ENCODE assay signal across 23 cellular contexts in the genomic region with DNA sequence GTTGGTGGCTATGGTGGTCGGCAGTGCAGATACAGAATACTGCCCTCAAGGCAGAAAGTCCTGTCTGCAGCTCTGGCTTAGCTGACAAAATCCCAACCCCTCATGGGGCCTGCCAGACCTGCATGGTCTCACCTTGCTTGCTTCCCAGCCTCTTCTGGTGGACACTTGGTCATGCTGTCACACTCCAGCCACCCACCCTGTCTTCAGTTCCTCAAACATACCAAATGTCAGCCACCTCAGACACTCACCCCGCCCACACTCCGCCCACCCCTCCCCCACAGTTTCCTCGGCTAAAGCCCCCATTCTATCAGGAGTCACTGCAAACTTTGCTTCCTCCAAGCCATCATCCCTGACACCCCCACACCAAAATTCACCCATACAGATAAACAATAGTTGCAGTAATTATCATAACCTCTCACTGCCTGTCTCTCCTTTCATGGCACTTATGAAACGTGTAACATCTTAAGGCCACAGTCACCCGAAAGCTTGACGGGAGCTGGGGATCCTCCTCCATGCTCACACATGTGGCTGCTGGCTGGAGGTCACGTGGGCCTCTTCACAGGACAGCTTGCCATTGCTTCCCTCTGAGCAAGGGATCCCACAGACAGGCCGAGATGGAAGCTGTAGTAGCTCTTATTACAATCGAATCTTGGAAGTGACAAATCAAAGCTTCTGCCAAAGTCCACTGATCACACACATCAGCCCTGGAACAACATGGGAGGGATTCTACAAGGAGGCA.
DNase-seq lines count a peak whose midpoint lies in the region; ATAC-seq, FAIRE-seq and TF ChIP-seq lines count a peak whose summit lies in the region.
"Had no signal": no experiment of that assay in that cellular context is flagged by ENCODE, and none has a peak within 500 bp of the region (broad histone marks: within the 10 kb centered on the region; RNA-seq: fewer than 3 reads in every experiment).

No MANE protein-coding gene starts in this region.

- H3K4me1 Mint-ChIP-seq in activated CD4-positive, alpha-beta T cell treated with anti-CD3 and anti-CD28 coated beads, Interleukin-2, amount 10 ng/mL, durations not matched to agents 24 days and 14 days, result no peaks in the 10 kb centered on the region
- no peaks in the 10 kb centered on the region for H3K4me1 Mint-ChIP-seq in activated CD4-positive, alpha-beta T cell treated with anti-CD3 and anti-CD28 coated beads for 36 hours
- H3K4me1 Mint-ChIP-seq: B cell; CD4-positive, CD25-positive, alpha-beta regulatory T cell had no signal

- H3K4me1 ChIP-seq in RWPE2 (ENCODE audit: insufficient read depth, poor library complexity, severe bottlenecking) (peaks cover 16% of the 10 kb centered on the region), esophagus muscularis mucosa (no peaks in the 10 kb centered on the region)
- H3K4me1 ChIP-seq: BLaER1, Caco-2, HAP-1 had no signal

- POLR2A ChIA-PET in activated CD4-positive, alpha-beta T cell treated with anti-CD3 and anti-CD28 coated beads for 36 hours (lab: Charles Lee), result no interaction called here

- H3K27ac Mint-ChIP-seq in activated CD4-positive, alpha-beta T cell treated with anti-CD3 and anti-CD28 coated beads, Interleukin-2, amount 10 ng/mL, durations not matched to agents 24 days and 14 days, result no peak overlapping the region
- H3K27ac Mint-ChIP-seq in activated CD4-positive, alpha-beta T cell treated with anti-CD3 and anti-CD28 coated beads for 36 hours, result no peak overlapping the region
- H3K27ac Mint-ChIP-seq: B cell; CD4-positive, CD25-positive, alpha-beta regulatory T cell; CD8-positive, alpha-beta T cell had no signal

- H3K27me3 ChIP-seq in RWPE2 (ENCODE audit: insufficient read depth, poor library complexity, severe bottlenecking) (no peaks in the 10 kb centered on the region), esophagus muscularis mucosa (peaks cover 0 to 5% (median 0%) of the 10 kb centered on the region in 4 donors)
- H3K27me3 ChIP-seq: BLaER1 had no signal

- H3K36me3 ChIP-seq in RWPE2 (ENCODE audit: low read depth) (no peaks in the 10 kb centered on the region), esophagus muscularis mucosa (no peaks in the 10 kb centered on the region)
- H3K36me3 ChIP-seq: BLaER1, HAP-1 had no signal

- no peak for ATAC-seq in activated CD4-positive, alpha-beta T cell treated with anti-CD3 and anti-CD28 coated beads for 36 hours
- ATAC-seq in RWPE2 (ENCODE audit: low read depth) (no peak), HG02623 (IDR thresholded peaks at IDR 0.05; ENCODE audit: unreplicated experiment) (no peak)
- ATAC-seq: CD8-positive, alpha-beta T cell had no signal

- H3K4me3 ChIP-seq in RWPE2 (ENCODE audit: severe bottlenecking) (no peak overlapping the region), esophagus muscularis mucosa (no peak overlapping the region)
- H3K4me3 ChIP-seq: BLaER1, HAP-1 had no signal

- H3K4me3 Mint-ChIP-seq in activated CD4-positive, alpha-beta T cell treated with anti-CD3 and anti-CD28 coated beads, Interleukin-2, amount 10 ng/mL, durations not matched to agents 24 days and 14 days, result no peak overlapping the region
- H3K4me3 Mint-ChIP-seq in activated CD4-positive, alpha-beta T cell treated with anti-CD3 and anti-CD28 coated beads for 36 hours, result no peak overlapping the region
- H3K4me3 Mint-ChIP-seq: B cell; CD4-positive, CD25-positive, alpha-beta regulatory T cell; CD8-positive, alpha-beta T cell had no signal

- no peak for TF ChIP-seq EP300 in esophagus muscularis mucosa (IDR thresholded peaks at IDR 0.05)

- 75% methylated on average over 10 of the region's 10 CpGs for WGBS in esophagus muscularis mucosa

- no peaks in the 10 kb centered on the region for H3K36me3 Mint-ChIP-seq in activated CD4-positive, alpha-beta T cell treated with anti-CD3 and anti-CD28 coated beads, Interleukin-2, amount 10 ng/mL, durations not matched to agents 24 days and 14 days (ENCODE audit: low read depth)
- no peaks in the 10 kb centered on the region for H3K36me3 Mint-ChIP-seq in activated CD4-positive, alpha-beta T cell treated with anti-CD3 and anti-CD28 coated beads for 36 hours (ENCODE audit: low read depth)
- H3K36me3 Mint-ChIP-seq: CD4-positive, CD25-positive, alpha-beta regulatory T cell; CD8-positive, alpha-beta T cell had no signal

- H3K27ac ChIP-seq in RWPE2 (ENCODE audit: poor library complexity, severe bottlenecking) (peak overlapping the region; percentile 89), esophagus muscularis mucosa (replicated peaks in 1 of 4) (no peak overlapping the region)
- H3K27ac ChIP-seq: 22Rv1, BLaER1, C4-2B had no signal

- CTCF ChIA-PET in activated CD4-positive, alpha-beta T cell treated with anti-CD3 and anti-CD28 coated beads for 36 hours (lab: Charles Lee), result no interaction called here

- peak; percentile 26 for DNase-seq in activated CD4-positive, alpha-beta T cell treated with anti-CD3 and anti-CD28 coated beads, Interleukin-2, amount 10 ng/mL, durations not matched to agents 24 days and 14 days
- no peak for DNase-seq in activated CD4-positive, alpha-beta T cell treated with anti-CD3 and anti-CD28 coated beads for 36 hours
- DNase-seq in HTR-8/SVneo (ENCODE audit: insufficient read length, low spot score), result no peak
- no peak for DNase-seq in RWPE2 (ENCODE audit: low spot score)
- DNase-seq in esophagus muscularis mucosa (ENCODE audit: extremely low spot score), result peak; percentile 77
- no peak for DNase-seq in GM03348 (ENCODE audit: low spot score)
- DNase-seq in amniotic stem cell (lab: John Stamatoyannopoulos, UW), result no peak
- DNase-seq: Caco-2; CD4-positive, CD25-positive, alpha-beta regulatory T cell; CD8-positive, alpha-beta T cell; DMS153; DND-41; GOT3 had no signal

- FAIRE-seq in HTR-8/SVneo (lab: Jason Lieb, UNC), result peak; percentile 80
- FAIRE-seq: A204.1, G401.6, GM12892, H54 had no signal

- H3K9me3 ChIP-seq in RWPE2 (ENCODE audit: severe bottlenecking), result no peaks in the 10 kb centered on the region
- no peaks in the 10 kb centered on the region for H3K9me3 ChIP-seq in esophagus muscularis mucosa
- H3K9me3 ChIP-seq: BLaER1, HAP-1 had no signal

- intact Hi-C loops in activated CD4-positive, alpha-beta T cell treated with anti-CD3 and anti-CD28 coated beads, Interleukin-2, amount 10 ng/mL, durations not matched to agents 24 days and 14 days (cut with micrococcal nuclease), result no loop called here
- intact Hi-C loops in activated CD4-positive, alpha-beta T cell treated with anti-CD3 and anti-CD28 coated beads for 36 hours (cut with DNase I, micrococcal nuclease), result no loop called here
- intact Hi-C loops in esophagus muscularis mucosa (cut with DNase I), result no loop called here

- no peaks in the 10 kb centered on the region for H3K9me3 Mint-ChIP-seq in activated CD4-positive, alpha-beta T cell treated with anti-CD3 and anti-CD28 coated beads, Interleukin-2, amount 10 ng/mL, durations not matched to agents 24 days and 14 days
- H3K9me3 Mint-ChIP-seq in activated CD4-positive, alpha-beta T cell treated with anti-CD3 and anti-CD28 coated beads for 36 hours (ENCODE audit: low read depth), result peaks cover 2% of the 10 kb centered on the region
- H3K9me3 Mint-ChIP-seq: CD8-positive, alpha-beta T cell had no signal

- TF ChIP-seq CTCF in RWPE2 (IDR thresholded peaks at IDR 0.05; ENCODE audit: poor library complexity, severe bottlenecking) (no peak), esophagus muscularis mucosa (IDR thresholded peaks at IDR 0.05) (no peak)

- no peak for TF ChIP-seq POLR2A in esophagus muscularis mucosa (IDR thresholded peaks at IDR 0.05; ENCODE audit: low read depth)

- no peaks in the 10 kb centered on the region for H3K27me3 Mint-ChIP-seq in activated CD4-positive, alpha-beta T cell treated with anti-CD3 and anti-CD28 coated beads, Interleukin-2, amount 10 ng/mL, durations not matched to agents 24 days and 14 days
- H3K27me3 Mint-ChIP-seq in activated CD4-positive, alpha-beta T cell treated with anti-CD3 and anti-CD28 coated beads for 36 hours, result peaks cover 2% of the 10 kb centered on the region
- H3K27me3 Mint-ChIP-seq: B cell; CD4-positive, CD25-positive, alpha-beta regulatory T cell had no signal

Comparison
In these comparisons a context has a peak if more than half of its experiments do, and no peak if none do; other contexts are left out.
1. DNase-seq: peak in activated CD4-positive, alpha-beta T cell treated with anti-CD3 and anti-CD28 coated beads, Interleukin-2, amount 10 ng/mL, durations not matched to agents 24 days and 14 days (single experiment) and esophagus muscularis mucosa (single experiment); none in activated CD4-positive, alpha-beta T cell treated with anti-CD3 and anti-CD28 coated beads for 36 hours (single experiment), HTR-8/SVneo (single experiment), RWPE2 (single experiment), GM03348 (single experiment) and amniotic stem cell (single experiment).